Comparison of ENCODE assay signal across 1 cellular context in the genomic region with DNA sequence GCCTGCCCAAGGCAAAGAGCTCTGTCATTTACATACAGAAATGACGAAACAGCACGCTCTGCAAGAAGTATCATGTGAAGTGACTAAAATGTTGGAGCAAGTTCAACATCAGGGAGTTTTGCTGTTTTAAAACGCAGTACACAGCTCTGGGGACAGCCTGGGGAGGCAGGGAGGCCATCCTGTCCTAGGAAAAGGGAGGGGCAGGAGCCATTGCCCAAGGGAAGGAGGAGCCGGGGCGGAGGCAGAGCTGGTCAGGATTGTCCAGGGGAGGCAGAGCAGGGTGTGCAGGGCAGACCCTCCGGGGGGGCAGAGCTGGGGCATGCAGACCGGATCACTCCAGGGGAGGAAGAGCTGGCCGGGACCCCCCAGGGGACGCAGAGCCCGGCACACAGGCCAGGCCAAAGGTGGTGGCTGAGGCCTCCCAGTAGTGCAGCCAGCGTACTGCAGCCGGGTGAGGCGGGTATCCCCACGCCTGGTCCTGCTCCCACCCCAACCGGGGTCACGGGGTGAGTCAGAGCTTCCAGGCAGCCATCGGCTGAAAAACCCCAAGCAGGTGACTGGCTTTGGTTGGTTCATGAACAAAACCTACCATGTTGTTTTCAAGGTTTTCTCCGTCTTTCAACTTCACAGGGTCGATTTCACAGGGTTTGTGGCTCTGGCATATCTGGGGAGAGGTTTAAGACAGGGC.
TF ChIP-seq lines count a peak whose summit lies in the region.

No MANE protein-coding gene starts in this region.

TF ChIP-seq in HepG2, 621 proteins besides CTCF, POLR2A, EP300 and RAD21 (continued from another document):
- TF ChIP-seq NFYC (CRISPR knock-in tag; IDR thresholded peaks at IDR 0.05), result no peak
- TF ChIP-seq ZNF101 (CRISPR knock-in tag; IDR thresholded peaks at IDR 0.05; ENCODE audit: borderline replicate concordance, low read depth), result no peak
- TF ChIP-seq ARID2 (CRISPR knock-in tag; IDR thresholded peaks at IDR 0.05; ENCODE audit: borderline replicate concordance), result no peak
- TF ChIP-seq ZMYM2 (CRISPR knock-in tag; IDR thresholded peaks at IDR 0.05), result no peak
TF ChIP-seq in HepG2: peak in this region for 0.
